In genomic region chr7:66681491-66682349, GRCh38 we compare ENCODE assay signal across 1 cellular context.
TF ChIP-seq lines count a peak whose summit lies in the region.

No MANE protein-coding gene starts in this region.

TF ChIP-seq in K562, 482 proteins besides CTCF, POLR2A, EP300 and RAD21 (continued from another document and continues in another):
- TF ChIP-seq ZBTB34 (CRISPR knock-in tag; IDR thresholded peaks at IDR 0.05) (no peak), RFX7 (CRISPR knock-in tag; IDR thresholded peaks at IDR 0.05) (no peak), POLR2B (IDR thresholded peaks at IDR 0.05; ENCODE audit: low read depth, partially characterized antibody) (peak; percentile 95), POLR2AphosphoS5 (IDR thresholded peaks at IDR 0.05; ENCODE audit: control insufficient read depth, insufficient read depth, low read depth, low read length) (peak; percentile 98), ZBTB9 (CRISPR knock-in tag; IDR thresholded peaks at IDR 0.05) (0 out of 2 replicates have a peak, but pooled peaks have one; percentile 56), JUN (IDR thresholded peaks at IDR 0.05; ENCODE audit: borderline replicate concordance, low read depth, low read length) (peak; percentile 47; the same call in 1 of the 2 replicates), JUN (CRISPR knock-in tag; IDR thresholded peaks at IDR 0.05; ENCODE audit: borderline replicate concordance) (no peak), THRA (IDR thresholded peaks at IDR 0.05) (no peak), ATF6 (CRISPR knock-in tag; IDR thresholded peaks at IDR 0.05) (no peak; the same call in 1 of the 2 replicates), FOXP4 (CRISPR knock-in tag; IDR thresholded peaks at IDR 0.05; ENCODE audit: borderline replicate concordance) (no peak), HMBOX1 (IDR thresholded peaks at IDR 0.05) (no peak), ZNF133 (CRISPR knock-in tag; IDR thresholded peaks at IDR 0.05) (no peak), HNRNPH1 (optimal IDR thresholded peaks at IDR 0.05; ENCODE audit: low read depth, low read length) (no peak), GATAD2A (IDR thresholded peaks at IDR 0.05) (no peak), HNRNPK (IDR thresholded peaks at IDR 0.05; ENCODE audit: low read depth, low read length, poor library complexity, severe bottlenecking) (no peak), TCF7L2 (IDR thresholded peaks at IDR 0.05; ENCODE audit: low read depth, low read length) (no peak), ZBTB12 (CRISPR knock-in tag; IDR thresholded peaks at IDR 0.05) (peak; percentile 89), ERF (CRISPR knock-in tag; IDR thresholded peaks at IDR 0.05) (no peak), PHB (CRISPR knock-in tag; IDR thresholded peaks at IDR 0.05) (0 out of 2 replicates have a peak, but pooled peaks have one; percentile 56), DIDO1 (tag; IDR thresholded peaks at IDR 0.05; ENCODE audit: low read depth) (no peak), C11orf30 (IDR thresholded peaks at IDR 0.05; ENCODE audit: low read depth) (peak; percentile 71), PKNOX1 (IDR thresholded peaks at IDR 0.05) (peak; percentile 71), RBBP5 (IDR thresholded peaks at IDR 0.05; ENCODE audit: borderline replicate concordance, insufficient read depth, low read length, poor library complexity, severe bottlenecking) (peak; percentile 69), NR2C1 (IDR thresholded peaks at IDR 0.05) (no peak), NR2C1 (tag; IDR thresholded peaks at IDR 0.05) (no peak), HLTF (IDR thresholded peaks at IDR 0.05) (peak; percentile 86; the same call in 1 of the 2 replicates), ZZZ3 (IDR thresholded peaks at IDR 0.05) (no peak), HBP1 (CRISPR knock-in tag; IDR thresholded peaks at IDR 0.05) (0 out of 2 replicates have a peak, but pooled peaks have one; percentile 48), RBM39 (optimal IDR thresholded peaks at IDR 0.05; ENCODE audit: low read depth, low read length) (no peak), POU5F1 (IDR thresholded peaks at IDR 0.05; ENCODE audit: borderline replicate concordance, low read depth, low read length, partially characterized antibody) (no peak), RFX5 (IDR thresholded peaks at IDR 0.05; ENCODE audit: low read depth, low read length) (0 out of 2 replicates have a peak, but pooled peaks have one; percentile 43), BRCA1 (IDR thresholded peaks at IDR 0.05) (no peak), BRCA1 (CRISPR knock-in tag; IDR thresholded peaks at IDR 0.05) (no peak), NFRKB (IDR thresholded peaks at IDR 0.05; ENCODE audit: low read depth) (peak; percentile 43; the same call in 1 of the 2 replicates), SIN3A (IDR thresholded peaks at IDR 0.05; ENCODE audit: borderline replicate concordance in 2 of 2, control insufficient read depth in 1 of 2, low read depth in 2 of 2, low read length in 2 of 2) (peak; percentile 62 to 77; a peak in 2 of 4 replicates), IFI16 (CRISPR knock-in tag; IDR thresholded peaks at IDR 0.05) (no peak), NR3C1 (CRISPR knock-in tag; IDR thresholded peaks at IDR 0.05) (no peak), HIVEP1 (CRISPR knock-in tag; IDR thresholded peaks at IDR 0.05) (no peak), ZBTB26 (CRISPR knock-in tag; IDR thresholded peaks at IDR 0.05) (0 out of 2 replicates have a peak, but pooled peaks have one; percentile 8), CEBPZ (IDR thresholded peaks at IDR 0.05; ENCODE audit: borderline replicate concordance, low read depth, low read length) (no peak), THRB (CRISPR knock-in tag; conservative IDR thresholded peaks at IDR 0.05) (no peak), TSC22D4 (tag; IDR thresholded peaks at IDR 0.05) (no peak), ZNF282 (CRISPR knock-in tag; IDR thresholded peaks at IDR 0.05) (no peak), NCOR1 (IDR thresholded peaks at IDR 0.05) (no peak)
